Comparison of ENCODE assay signal across 20 cellular contexts in genomic region chr6:4441981-4442434, GRCh38.
DNase-seq lines count a peak whose midpoint lies in the region; TF ChIP-seq lines count a peak whose summit lies in the region.
"Had no signal": no experiment of that assay in that cellular context is flagged by ENCODE, and none has a peak within 500 bp of the region (broad histone marks: within the 10 kb centered on the region; RNA-seq: fewer than 3 reads in every experiment).

No MANE protein-coding gene starts in this region.

- no peaks in the 10 kb centered on the region for H3K9me2 ChIP-seq in PC-9 (ENCODE audit: insufficient read depth)

- no TSS peak for BruUV-seq in PC-9 (replicated peaks; lab: Mats Ljungman, UMichigan)

- peak; percentile 34 for DNase-seq in activated CD4-positive, alpha-beta T cell treated with anti-CD3 and anti-CD28 coated beads, Interleukin-2, amount 10 ng/mL, durations not matched to agents 24 days and 14 days
- DNase-seq in activated CD4-positive, alpha-beta T cell treated with anti-CD3 and anti-CD28 coated beads, Interleukin-2, amount 10 ng/mL, durations not matched to agents 7 days and 5 days, result no peak
- peak in 1 of 2 experiments; percentile 79 for DNase-seq in PC-9
- DNase-seq in fibroblast of pulmonary artery (ENCODE audit: low read depth), result peak; percentile 73
- no peak for DNase-seq in smooth muscle cell (lab: John Stamatoyannopoulos, UW; ENCODE audit: unreplicated experiment)
- DNase-seq in NCI-H345 (lab: John Stamatoyannopoulos, UW), result no peak
- no peak for DNase-seq in BE2C
- no peak for DNase-seq in D341Med (ENCODE audit: low spot score)
- DNase-seq: activated effector memory CD4-positive, alpha-beta T cell treated with Interleukin-2 at 50 U/mL for 16 hours; adrenal gland; C1 segment of cervical spinal cord; effector CD4-positive, alpha-beta T cell; esophagus squamous epithelium; glutamatergic neuron; left ventricle myocardium inferior; NCI-H187; stimulated activated naive CD8-positive, alpha-beta T cell treated with anti-CD3 and anti-CD28 coated beads, Interleukin-15, amount 100 ng/mL, for 72 hours; upper lobe of right lung had no signal

- H4K20me1 ChIP-seq in PC-9 (ENCODE audit: insufficient read depth) (no peaks in the 10 kb centered on the region), smooth muscle cell (ENCODE audit: low read depth) (no peaks in the 10 kb centered on the region)

- TF ChIP-seq CTCF in PC-9 (conservative IDR thresholded peaks at IDR 0.05), result no peak
- no peak for TF ChIP-seq CTCF in fibroblast of pulmonary artery (IDR thresholded peaks at IDR 0.05; ENCODE audit: low read length, missing control alignments)
- no peak for TF ChIP-seq CTCF in smooth muscle cell (IDR thresholded peaks at IDR 0.05; ENCODE audit: borderline replicate concordance, insufficient read depth, poor library complexity, severe bottlenecking)
- TF ChIP-seq CTCF in BE2C (IDR thresholded peaks at IDR 0.05; ENCODE audit: low read depth, low read length), result no peak

- H3K4me1 Mint-ChIP-seq in activated CD4-positive, alpha-beta T cell treated with anti-CD3 and anti-CD28 coated beads, Interleukin-2, amount 10 ng/mL, durations not matched to agents 24 days and 14 days, result no peaks in the 10 kb centered on the region
- no peaks in the 10 kb centered on the region for H3K4me1 Mint-ChIP-seq in activated CD4-positive, alpha-beta T cell treated with anti-CD3 and anti-CD28 coated beads, Interleukin-2, amount 10 ng/mL, durations not matched to agents 7 days and 5 days
- H3K4me1 Mint-ChIP-seq: central memory CD8-positive, alpha-beta T cell; stimulated activated naive CD8-positive, alpha-beta T cell treated with anti-CD3 and anti-CD28 coated beads, Interleukin-15, amount 100 ng/mL, for 72 hours had no signal

- H2AFZ ChIP-seq in PC-9 (no peak overlapping the region), smooth muscle cell (ENCODE audit: low read depth) (peak overlapping the region; percentile 6)

- H3K4me3 Mint-ChIP-seq in activated CD4-positive, alpha-beta T cell treated with anti-CD3 and anti-CD28 coated beads, Interleukin-2, amount 10 ng/mL, durations not matched to agents 24 days and 14 days, result no peak overlapping the region
- H3K4me3 Mint-ChIP-seq in activated CD4-positive, alpha-beta T cell treated with anti-CD3 and anti-CD28 coated beads, Interleukin-2, amount 10 ng/mL, durations not matched to agents 7 days and 5 days, result no peak overlapping the region
- H3K4me3 Mint-ChIP-seq: central memory CD8-positive, alpha-beta T cell; stimulated activated naive CD8-positive, alpha-beta T cell treated with anti-CD3 and anti-CD28 coated beads, Interleukin-15, amount 100 ng/mL, for 72 hours had no signal

- H3K27ac ChIP-seq in PC-9 (peak overlapping the region; percentile 62), smooth muscle cell (ENCODE audit: low read depth) (no peak overlapping the region)
- H3K27ac ChIP-seq: 22Rv1, adrenal gland, esophagus squamous epithelium, left ventricle myocardium inferior, upper lobe of right lung had no signal

- H3K4me3 ChIP-seq in PC-9, result no peak overlapping the region
- no peak overlapping the region for H3K4me3 ChIP-seq in fibroblast of pulmonary artery (replicated peaks; ENCODE audit: low read depth, low read length)
- no peak overlapping the region for H3K4me3 ChIP-seq in smooth muscle cell
- no peak overlapping the region for H3K4me3 ChIP-seq in BE2C (ENCODE audit: low read depth, low read length)
- H3K4me3 ChIP-seq: adrenal gland, esophagus squamous epithelium, left ventricle myocardium inferior, upper lobe of right lung had no signal

- peaks cover 2% of the 10 kb centered on the region for H3K27me3 Mint-ChIP-seq in activated CD4-positive, alpha-beta T cell treated with anti-CD3 and anti-CD28 coated beads, Interleukin-2, amount 10 ng/mL, durations not matched to agents 24 days and 14 days
- peaks cover 10% of the 10 kb centered on the region for H3K27me3 Mint-ChIP-seq in activated CD4-positive, alpha-beta T cell treated with anti-CD3 and anti-CD28 coated beads, Interleukin-2, amount 10 ng/mL, durations not matched to agents 7 days and 5 days
- H3K27me3 Mint-ChIP-seq: central memory CD8-positive, alpha-beta T cell; stimulated activated naive CD8-positive, alpha-beta T cell treated with anti-CD3 and anti-CD28 coated beads, Interleukin-15, amount 100 ng/mL, for 72 hours had no signal

- H3K27me3 ChIP-seq in PC-9 (ENCODE audit: insufficient read depth, low read depth) (no peaks in the 10 kb centered on the region), smooth muscle cell (ENCODE audit: low read depth) (no peaks in the 10 kb centered on the region), BE2C (no peaks in the 10 kb centered on the region)
- H3K27me3 ChIP-seq: adrenal gland, esophagus squamous epithelium, upper lobe of right lung had no signal

- H3K36me3 Mint-ChIP-seq in activated CD4-positive, alpha-beta T cell treated with anti-CD3 and anti-CD28 coated beads, Interleukin-2, amount 10 ng/mL, durations not matched to agents 24 days and 14 days (ENCODE audit: low read depth), result no peaks in the 10 kb centered on the region
- no peaks in the 10 kb centered on the region for H3K36me3 Mint-ChIP-seq in activated CD4-positive, alpha-beta T cell treated with anti-CD3 and anti-CD28 coated beads, Interleukin-2, amount 10 ng/mL, durations not matched to agents 7 days and 5 days (ENCODE audit: low read depth)

- H3K27ac Mint-ChIP-seq in activated CD4-positive, alpha-beta T cell treated with anti-CD3 and anti-CD28 coated beads, Interleukin-2, amount 10 ng/mL, durations not matched to agents 24 days and 14 days, result no peak overlapping the region
- no peak overlapping the region for H3K27ac Mint-ChIP-seq in activated CD4-positive, alpha-beta T cell treated with anti-CD3 and anti-CD28 coated beads, Interleukin-2, amount 10 ng/mL, durations not matched to agents 7 days and 5 days
- H3K27ac Mint-ChIP-seq: stimulated activated naive CD8-positive, alpha-beta T cell treated with anti-CD3 and anti-CD28 coated beads, Interleukin-15, amount 100 ng/mL, for 72 hours had no signal

- intact Hi-C loops in activated CD4-positive, alpha-beta T cell treated with anti-CD3 and anti-CD28 coated beads, Interleukin-2, amount 10 ng/mL, durations not matched to agents 24 days and 14 days (cut with micrococcal nuclease), result no loop called here
- intact Hi-C loops in PC-9 (cut with micrococcal nuclease; ENCODE audit: unreplicated experiment), result no loop called here

- peaks cover 4% of the 10 kb centered on the region; the same call in 1 of the 2 replicates for H3F3A ChIP-seq in PC-9 (ENCODE audit: insufficient read depth, low read depth)
- H3F3A ChIP-seq in smooth muscle cell (ENCODE audit: low read depth), result no peaks in the 10 kb centered on the region

- CTCF ChIA-PET in activated CD4-positive, alpha-beta T cell treated with anti-CD3 and anti-CD28 coated beads, Interleukin-2, amount 10 ng/mL, durations not matched to agents 7 days and 5 days (lab: Charles Lee), result no interaction called here
- CTCF ChIA-PET in PC-9 (lab: Charles Lee), result no interaction called here

- no peaks in the 10 kb centered on the region for H3K9me3 Mint-ChIP-seq in activated CD4-positive, alpha-beta T cell treated with anti-CD3 and anti-CD28 coated beads, Interleukin-2, amount 10 ng/mL, durations not matched to agents 24 days and 14 days
- no peaks in the 10 kb centered on the region for H3K9me3 Mint-ChIP-seq in activated CD4-positive, alpha-beta T cell treated with anti-CD3 and anti-CD28 coated beads, Interleukin-2, amount 10 ng/mL, durations not matched to agents 7 days and 5 days
- H3K9me3 Mint-ChIP-seq: central memory CD8-positive, alpha-beta T cell; stimulated activated naive CD8-positive, alpha-beta T cell treated with anti-CD3 and anti-CD28 coated beads, Interleukin-15, amount 100 ng/mL, for 72 hours had no signal

- peaks cover 16% of the 10 kb centered on the region; the same call in 1 of the 2 replicates for H3K4me1 ChIP-seq in PC-9 (replicated peaks; ENCODE audit: insufficient read depth)
- H3K4me1 ChIP-seq in smooth muscle cell (ENCODE audit: low read depth), result no peaks in the 10 kb centered on the region
- H3K4me1 ChIP-seq in BE2C, result no peaks in the 10 kb centered on the region
- H3K4me1 ChIP-seq: adrenal gland, esophagus squamous epithelium, upper lobe of right lung had no signal

- H3K9me3 ChIP-seq in PC-9 (ENCODE audit: insufficient read depth, low read depth) (no peaks in the 10 kb centered on the region), smooth muscle cell (replicated peaks; ENCODE audit: low read depth) (no peaks in the 10 kb centered on the region), BE2C (no peaks in the 10 kb centered on the region)
- H3K9me3 ChIP-seq: adrenal gland, esophagus squamous epithelium, upper lobe of right lung had no signal

- no peak overlapping the region for H3K9ac ChIP-seq in smooth muscle cell (ENCODE audit: low read depth)

- H3K4me2 ChIP-seq in PC-9, result peak overlapping the region; percentile 23; the same call in 1 of the 2 replicates
- H3K4me2 ChIP-seq in smooth muscle cell, result no peak overlapping the region

- POLR2A ChIA-PET in activated CD4-positive, alpha-beta T cell treated with anti-CD3 and anti-CD28 coated beads, Interleukin-2, amount 10 ng/mL, durations not matched to agents 7 days and 5 days (lab: Charles Lee), result no interaction called here
- POLR2A ChIA-PET in PC-9 (lab: Charles Lee; ENCODE audit: unreplicated experiment), result no interaction called here

- no peaks in the 10 kb centered on the region for H3K36me3 ChIP-seq in PC-9 (ENCODE audit: low read depth)
- H3K36me3 ChIP-seq in smooth muscle cell (ENCODE audit: low read depth), result no peaks in the 10 kb centered on the region
- H3K36me3 ChIP-seq in BE2C, result no peaks in the 10 kb centered on the region
- H3K36me3 ChIP-seq: adrenal gland, esophagus squamous epithelium, left ventricle myocardium inferior, upper lobe of right lung had no signal

- H3K79me2 ChIP-seq in PC-9 (ENCODE audit: low read depth), result no peaks in the 10 kb centered on the region
- no peaks in the 10 kb centered on the region for H3K79me2 ChIP-seq in smooth muscle cell (ENCODE audit: low read depth)

Comparison
In these comparisons a context has a peak if more than half of its experiments do, and no peak if none do; other contexts are left out.
1. DNase-seq: peak in activated CD4-positive, alpha-beta T cell treated with anti-CD3 and anti-CD28 coated beads, Interleukin-2, amount 10 ng/mL, durations not matched to agents 24 days and 14 days (single experiment) and fibroblast of pulmonary artery (single experiment); none in activated CD4-positive, alpha-beta T cell treated with anti-CD3 and anti-CD28 coated beads, Interleukin-2, amount 10 ng/mL, durations not matched to agents 7 days and 5 days (single experiment), smooth muscle cell (single experiment), NCI-H345 (single experiment), BE2C (single experiment) and D341Med (single experiment).